In the genomic region with DNA sequence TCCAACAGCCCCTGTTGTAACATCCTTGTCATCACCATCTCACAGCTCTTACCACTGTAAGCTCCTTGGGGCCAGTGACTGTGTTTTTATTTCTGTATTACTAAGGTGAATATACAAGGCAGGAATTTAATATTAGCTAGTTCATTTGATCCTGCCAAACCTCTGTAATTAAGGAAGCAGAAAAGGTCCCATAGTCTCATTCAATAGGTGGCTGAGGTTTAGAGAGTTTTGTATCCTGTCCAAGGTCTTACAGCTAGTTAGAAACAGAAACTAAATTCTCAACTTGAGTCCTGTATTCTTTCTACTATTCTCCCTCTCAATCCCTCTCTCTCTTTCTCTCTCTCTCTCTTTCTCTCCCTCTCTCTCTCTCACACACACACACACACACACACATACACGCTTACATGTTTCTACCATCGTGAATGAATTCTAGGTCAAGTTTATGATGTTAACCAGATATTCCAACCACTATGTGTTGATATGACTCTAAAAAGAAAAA, we compare ENCODE assay signal across 8 cellular contexts. TPM values are rescaled to one million over a fixed set of nuclear protein-coding genes. Genes with fewer than 3 reads are reported as not detected.
DNase-seq lines count a peak whose midpoint lies in the region; ATAC-seq and TF ChIP-seq lines count a peak whose summit lies in the region.

No MANE protein-coding gene starts in this region.

- H3K9me3 ChIP-seq in lower lobe of right lung (no peaks in the 10 kb centered on the region), uterus (no peaks in the 10 kb centered on the region)

- H3K4me3 ChIP-seq in AG04449 (ENCODE audit: low read depth, low read length) (peak overlapping the region; percentile 28), lower lobe of right lung (peak overlapping the region; percentile 48), uterus (peak overlapping the region; percentile 39 to 48)

- no peaks in the 10 kb centered on the region for H3K27me3 ChIP-seq in lower lobe of right lung (ENCODE audit: low read depth)
- no peaks in the 10 kb centered on the region for H3K27me3 ChIP-seq in uterus

- CTCF ChIA-PET in AG04449 (lab: Yijun Ruan, JAX) (interaction anchor here (2.4 to 14.9 kb wide), 4 partner anchors 9 to 147 kb away, joined by 8 to 145 read pairs (median 84); a partner anchor contains a TSS), RWPE1 (lab: Yijun Ruan, JAX) (interaction anchor here (0.6 to 1.1 kb wide), 2 partner anchors 19 to 552 kb away, joined by 4 to 5 read pairs; no protein-coding TSS in a partner anchor)

- DNase-seq in AG04449 (ENCODE audit: low read depth, low spot score): peak; percentile 29
- DNase-seq in lower lobe of right lung: no peak
- DNase-seq in uterus: no peak
- no peak for DNase-seq in RWPE1 (ENCODE audit: low spot score)
- DNase-seq in NK-92 (lab: John Stamatoyannopoulos, UW; ENCODE audit: unreplicated experiment): no peak

- ATAC-seq in GM19043 (IDR thresholded peaks at IDR 0.05; ENCODE audit: low read depth, unreplicated experiment) (peak; percentile 29), HG03378 (IDR thresholded peaks at IDR 0.05; ENCODE audit: unreplicated experiment) (peak; percentile 36), lower lobe of right lung (peak; percentile 40 to 48)

- H3K4me1 ChIP-seq in lower lobe of right lung (peaks cover 43% of the 10 kb centered on the region), uterus (no peaks in the 10 kb centered on the region)

- TF ChIP-seq POLR2A in uterus (IDR thresholded peaks at IDR 0.05): no peak

- TF ChIP-seq CTCF in AG04449 (IDR thresholded peaks at IDR 0.05; ENCODE audit: insufficient read depth, low read length, missing control alignments): no peak
- TF ChIP-seq CTCF in lower lobe of right lung (IDR thresholded peaks at IDR 0.05): no peak
- TF ChIP-seq CTCF in uterus (IDR thresholded peaks at IDR 0.05): peak in 1 of 4 experiments; percentile 26
- no peak for TF ChIP-seq CTCF in RWPE1 (conservative IDR thresholded peaks at IDR 0.05; ENCODE audit: low read depth)

- POLR2A ChIA-PET in AG04449 (lab: Yijun Ruan, JAX) (interaction anchor here (0.5 to 2.1 kb wide), 7 partner anchors 32 to 551 kb away, joined by 3 to 11 read pairs (median 7); a partner anchor contains a TSS), RWPE1 (lab: Yijun Ruan, JAX; ENCODE audit: low non-redundant PET) (no interaction called here)

- H3K27ac ChIP-seq in angular gyrus (ENCODE audit: low read depth, low read length) (peak overlapping the region; percentile 5), lower lobe of right lung (peak overlapping the region; percentile 82), uterus (peak overlapping the region; percentile 80 to 83), RWPE1 (no peak overlapping the region)

- intact Hi-C loops in lower lobe of right lung (cut with DNase I) (no loop called here), uterus (cut with DNase I; ENCODE audit: low total_unique reads) (no loop called here)

- no peaks in the 10 kb centered on the region for H3K36me3 ChIP-seq in lower lobe of right lung
- H3K36me3 ChIP-seq in uterus: no peaks in the 10 kb centered on the region

RNA-seq across cellular contexts. Expression of a gene that starts 0.5 kb away (rescaled TPM):
- 52.0 TPM for total RNA-seq in lower lobe of right lung
- total RNA-seq in uterus: 10 to 100 TPM; 43.8 to 74.3 (median 49.6) TPM

RNA-seq across cellular contexts. Expression of a gene that starts 31.4 kb away (rescaled TPM):
- total RNA-seq in lower lobe of right lung (39.8 TPM), uterus (10 to 100 TPM; 18.8 to 86.6 (median 73.9) TPM)
